In the genomic region with DNA sequence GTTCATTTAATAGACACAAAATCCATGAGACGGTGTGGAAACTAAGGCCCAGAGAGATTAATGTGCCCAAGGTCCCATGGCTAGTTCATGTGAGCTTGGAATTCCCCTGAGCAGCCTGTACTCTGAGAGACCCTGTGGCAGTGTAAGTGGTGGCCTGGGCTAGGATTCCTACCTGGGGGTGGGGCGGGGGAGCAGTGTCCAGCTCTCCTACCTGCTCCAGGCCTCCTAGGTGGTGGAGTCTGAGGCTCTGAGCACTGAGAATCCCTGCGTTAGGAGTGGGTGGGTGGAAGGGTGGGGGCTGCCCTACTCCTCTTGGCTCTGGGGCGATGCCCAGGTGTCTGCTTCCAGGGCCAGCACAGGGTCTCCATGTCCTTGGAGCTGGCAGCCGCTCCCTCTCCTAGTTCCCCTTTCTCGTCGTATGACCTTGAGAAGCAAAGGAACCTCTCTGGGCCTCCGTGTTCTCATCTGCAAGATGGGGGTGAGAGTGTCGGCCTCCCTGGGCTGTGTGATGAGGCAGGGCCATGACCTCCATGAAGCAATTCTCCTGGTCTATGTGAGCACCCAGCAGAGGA, we compare ENCODE assay signal across 1 cellular context.
A peak's percentile ranks its signal among the peaks of the same experiment; 100 is the strongest.
TF ChIP-seq lines count a peak whose summit lies in the region.

No MANE protein-coding gene starts in this region.

TF ChIP-seq in GM12878, 131 proteins besides CTCF, POLR2A, EP300 and RAD21:
- no peak for TF ChIP-seq RB1 (IDR thresholded peaks at IDR 0.05; ENCODE audit: borderline replicate concordance)
- TF ChIP-seq, protein P1, sequence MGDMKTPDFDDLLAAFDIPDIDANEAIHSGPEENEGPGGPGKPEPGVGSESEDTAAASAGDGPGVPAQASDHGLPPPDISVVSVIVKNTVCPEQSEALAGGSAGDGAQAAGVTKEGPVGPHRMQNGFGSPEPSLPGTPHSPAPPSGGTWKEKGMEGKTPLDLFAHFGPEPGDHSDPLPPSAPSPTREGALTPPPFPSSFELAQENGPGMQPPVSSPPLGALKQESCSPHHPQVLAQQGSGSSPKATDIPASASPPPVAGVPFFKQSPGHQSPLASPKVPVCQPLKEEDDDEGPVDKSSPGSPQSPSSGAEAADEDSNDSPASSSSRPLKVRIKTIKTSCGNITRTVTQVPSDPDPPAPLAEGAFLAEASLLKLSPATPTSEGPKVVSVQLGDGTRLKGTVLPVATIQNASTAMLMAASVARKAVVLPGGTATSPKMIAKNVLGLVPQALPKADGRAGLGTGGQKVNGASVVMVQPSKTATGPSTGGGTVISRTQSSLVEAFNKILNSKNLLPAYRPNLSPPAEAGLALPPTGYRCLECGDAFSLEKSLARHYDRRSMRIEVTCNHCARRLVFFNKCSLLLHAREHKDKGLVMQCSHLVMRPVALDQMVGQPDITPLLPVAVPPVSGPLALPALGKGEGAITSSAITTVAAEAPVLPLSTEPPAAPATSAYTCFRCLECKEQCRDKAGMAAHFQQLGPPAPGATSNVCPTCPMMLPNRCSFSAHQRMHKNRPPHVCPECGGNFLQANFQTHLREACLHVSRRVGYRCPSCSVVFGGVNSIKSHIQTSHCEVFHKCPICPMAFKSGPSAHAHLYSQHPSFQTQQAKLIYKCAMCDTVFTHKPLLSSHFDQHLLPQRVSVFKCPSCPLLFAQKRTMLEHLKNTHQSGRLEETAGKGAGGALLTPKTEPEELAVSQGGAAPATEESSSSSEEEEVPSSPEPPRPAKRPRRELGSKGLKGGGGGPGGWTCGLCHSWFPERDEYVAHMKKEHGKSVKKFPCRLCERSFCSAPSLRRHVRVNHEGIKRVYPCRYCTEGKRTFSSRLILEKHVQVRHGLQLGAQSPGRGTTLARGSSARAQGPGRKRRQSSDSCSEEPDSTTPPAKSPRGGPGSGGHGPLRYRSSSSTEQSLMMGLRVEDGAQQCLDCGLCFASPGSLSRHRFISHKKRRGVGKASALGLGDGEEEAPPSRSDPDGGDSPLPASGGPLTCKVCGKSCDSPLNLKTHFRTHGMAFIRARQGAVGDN (IDR thresholded peaks at IDR 0.05) = no peak
- no peak for TF ChIP-seq CHD4 (IDR thresholded peaks at IDR 0.05)
- 0 out of 2 replicates have a peak, but pooled peaks have one; percentile 0 for TF ChIP-seq NBN (IDR thresholded peaks at IDR 0.05)
